1 cellular context compared by ENCODE assay signal in genomic region chr12:121128908-121129704, GRCh38.
TF ChIP-seq lines count a peak whose summit lies in the region.

No MANE protein-coding gene starts in this region.

TF ChIP-seq in K562, 482 proteins besides CTCF, POLR2A, EP300 and RAD21 (continued from another document and continues in another):
- TF ChIP-seq DEAF1 (CRISPR knock-in tag; IDR thresholded peaks at IDR 0.05) (no peak), CBX1 (IDR thresholded peaks at IDR 0.05; ENCODE audit: low read depth) (0 out of 2 replicates have a peak, but pooled peaks have one; percentile 14), ZNF407 (IDR thresholded peaks at IDR 0.05; ENCODE audit: low read depth) (no peak), RUNX1 (IDR thresholded peaks at IDR 0.05; ENCODE audit: low read depth) (no peak), RNF219 (CRISPR knock-in tag; IDR thresholded peaks at IDR 0.05) (no peak), TFAP4 (CRISPR knock-in tag; IDR thresholded peaks at IDR 0.05; ENCODE audit: borderline replicate concordance) (peak; percentile 46; the same call in 1 of the 2 replicates), NFYB (IDR thresholded peaks at IDR 0.05; ENCODE audit: extremely low read depth, insufficient read length) (peak; percentile 75), PTTG1 (tag; IDR thresholded peaks at IDR 0.05; ENCODE audit: low read depth) (no peak), NELFE (IDR thresholded peaks at IDR 0.05; ENCODE audit: insufficient read depth, insufficient read length) (no peak), IFI16 (CRISPR knock-in tag; IDR thresholded peaks at IDR 0.05) (no peak), DNMT1 (IDR thresholded peaks at IDR 0.05) (no peak), ZKSCAN8 (CRISPR knock-in tag; IDR thresholded peaks at IDR 0.05) (0 out of 2 replicates have a peak, but pooled peaks have one; percentile 70), PTRF (tag; IDR thresholded peaks at IDR 0.05) (no peak), ZNF217 (CRISPR knock-in tag; IDR thresholded peaks at IDR 0.05) (no peak), ZNF717 (CRISPR knock-in tag; IDR thresholded peaks at IDR 0.05) (no peak), BCL6 (CRISPR knock-in tag; IDR thresholded peaks at IDR 0.05) (no peak), KLF16 (IDR thresholded peaks at IDR 0.05) (no peak), IRF2 (CRISPR knock-in tag; IDR thresholded peaks at IDR 0.05) (no peak), XRCC3 (IDR thresholded peaks at IDR 0.05) (no peak), SREBF2 (CRISPR knock-in tag; IDR thresholded peaks at IDR 0.05) (no peak), ZNF274 (IDR thresholded peaks at IDR 0.05; ENCODE audit: borderline replicate concordance, low read depth, low read length) (no peak), CBFB (CRISPR knock-in tag; IDR thresholded peaks at IDR 0.05) (no peak), ADNP (tag; IDR thresholded peaks at IDR 0.05) (no peak), ZBED1 (IDR thresholded peaks at IDR 0.05) (no peak), HOXB6 (CRISPR knock-in tag; IDR thresholded peaks at IDR 0.05; ENCODE audit: borderline replicate concordance) (no peak), ZSCAN29 (IDR thresholded peaks at IDR 0.05) (no peak), SNRNP70 (optimal IDR thresholded peaks at IDR 0.05; ENCODE audit: low read depth, low read length) (no peak), YBX1 (IDR thresholded peaks at IDR 0.05) (no peak), GATAD2A (IDR thresholded peaks at IDR 0.05) (no peak), ERF (CRISPR knock-in tag; IDR thresholded peaks at IDR 0.05) (no peak), ATF1 (CRISPR knock-in tag; IDR thresholded peaks at IDR 0.05) (no peak), ATF1 (tag; IDR thresholded peaks at IDR 0.05) (peak; percentile 15; the same call in 1 of the 2 replicates), ZNF398 (CRISPR knock-in tag; IDR thresholded peaks at IDR 0.05) (no peak), ZFX (CRISPR knock-in tag; IDR thresholded peaks at IDR 0.05) (peak; percentile 20; the same call in 1 of the 2 replicates), ZNF174 (CRISPR knock-in tag; IDR thresholded peaks at IDR 0.05) (no peak), SAP30 (IDR thresholded peaks at IDR 0.05; ENCODE audit: borderline replicate concordance, insufficient read depth, low read depth, low read length, poor library complexity, severe bottlenecking) (no peak)
- TF ChIP-seq, protein P1, sequence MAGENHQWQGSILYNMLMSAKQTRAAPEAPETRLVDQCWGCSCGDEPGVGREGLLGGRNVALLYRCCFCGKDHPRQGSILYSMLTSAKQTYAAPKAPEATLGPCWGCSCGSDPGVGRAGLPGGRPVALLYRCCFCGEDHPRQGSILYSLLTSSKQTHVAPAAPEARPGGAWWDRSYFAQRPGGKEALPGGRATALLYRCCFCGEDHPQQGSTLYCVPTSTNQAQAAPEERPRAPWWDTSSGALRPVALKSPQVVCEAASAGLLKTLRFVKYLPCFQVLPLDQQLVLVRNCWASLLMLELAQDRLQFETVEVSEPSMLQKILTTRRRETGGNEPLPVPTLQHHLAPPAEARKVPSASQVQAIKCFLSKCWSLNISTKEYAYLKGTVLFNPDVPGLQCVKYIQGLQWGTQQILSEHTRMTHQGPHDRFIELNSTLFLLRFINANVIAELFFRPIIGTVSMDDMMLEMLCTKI (IDR thresholded peaks at IDR 0.05; ENCODE audit: partially characterized antibody): no peak
- TF ChIP-seq, protein P2, sequence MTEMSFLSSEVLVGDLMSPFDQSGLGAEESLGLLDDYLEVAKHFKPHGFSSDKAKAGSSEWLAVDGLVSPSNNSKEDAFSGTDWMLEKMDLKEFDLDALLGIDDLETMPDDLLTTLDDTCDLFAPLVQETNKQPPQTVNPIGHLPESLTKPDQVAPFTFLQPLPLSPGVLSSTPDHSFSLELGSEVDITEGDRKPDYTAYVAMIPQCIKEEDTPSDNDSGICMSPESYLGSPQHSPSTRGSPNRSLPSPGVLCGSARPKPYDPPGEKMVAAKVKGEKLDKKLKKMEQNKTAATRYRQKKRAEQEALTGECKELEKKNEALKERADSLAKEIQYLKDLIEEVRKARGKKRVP (CRISPR knock-in tag; IDR thresholded peaks at IDR 0.05): no peak
- TF ChIP-seq, protein P3, sequence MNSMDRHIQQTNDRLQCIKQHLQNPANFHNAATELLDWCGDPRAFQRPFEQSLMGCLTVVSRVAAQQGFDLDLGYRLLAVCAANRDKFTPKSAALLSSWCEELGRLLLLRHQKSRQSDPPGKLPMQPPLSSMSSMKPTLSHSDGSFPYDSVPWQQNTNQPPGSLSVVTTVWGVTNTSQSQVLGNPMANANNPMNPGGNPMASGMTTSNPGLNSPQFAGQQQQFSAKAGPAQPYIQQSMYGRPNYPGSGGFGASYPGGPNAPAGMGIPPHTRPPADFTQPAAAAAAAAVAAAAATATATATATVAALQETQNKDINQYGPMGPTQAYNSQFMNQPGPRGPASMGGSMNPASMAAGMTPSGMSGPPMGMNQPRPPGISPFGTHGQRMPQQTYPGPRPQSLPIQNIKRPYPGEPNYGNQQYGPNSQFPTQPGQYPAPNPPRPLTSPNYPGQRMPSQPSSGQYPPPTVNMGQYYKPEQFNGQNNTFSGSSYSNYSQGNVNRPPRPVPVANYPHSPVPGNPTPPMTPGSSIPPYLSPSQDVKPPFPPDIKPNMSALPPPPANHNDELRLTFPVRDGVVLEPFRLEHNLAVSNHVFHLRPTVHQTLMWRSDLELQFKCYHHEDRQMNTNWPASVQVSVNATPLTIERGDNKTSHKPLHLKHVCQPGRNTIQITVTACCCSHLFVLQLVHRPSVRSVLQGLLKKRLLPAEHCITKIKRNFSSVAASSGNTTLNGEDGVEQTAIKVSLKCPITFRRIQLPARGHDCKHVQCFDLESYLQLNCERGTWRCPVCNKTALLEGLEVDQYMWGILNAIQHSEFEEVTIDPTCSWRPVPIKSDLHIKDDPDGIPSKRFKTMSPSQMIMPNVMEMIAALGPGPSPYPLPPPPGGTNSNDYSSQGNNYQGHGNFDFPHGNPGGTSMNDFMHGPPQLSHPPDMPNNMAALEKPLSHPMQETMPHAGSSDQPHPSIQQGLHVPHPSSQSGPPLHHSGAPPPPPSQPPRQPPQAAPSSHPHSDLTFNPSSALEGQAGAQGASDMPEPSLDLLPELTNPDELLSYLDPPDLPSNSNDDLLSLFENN (IDR thresholded peaks at IDR 0.05; ENCODE audit: low read depth in 2 of 2, low read length in 2 of 2): no peak
- TF ChIP-seq, protein P4, sequence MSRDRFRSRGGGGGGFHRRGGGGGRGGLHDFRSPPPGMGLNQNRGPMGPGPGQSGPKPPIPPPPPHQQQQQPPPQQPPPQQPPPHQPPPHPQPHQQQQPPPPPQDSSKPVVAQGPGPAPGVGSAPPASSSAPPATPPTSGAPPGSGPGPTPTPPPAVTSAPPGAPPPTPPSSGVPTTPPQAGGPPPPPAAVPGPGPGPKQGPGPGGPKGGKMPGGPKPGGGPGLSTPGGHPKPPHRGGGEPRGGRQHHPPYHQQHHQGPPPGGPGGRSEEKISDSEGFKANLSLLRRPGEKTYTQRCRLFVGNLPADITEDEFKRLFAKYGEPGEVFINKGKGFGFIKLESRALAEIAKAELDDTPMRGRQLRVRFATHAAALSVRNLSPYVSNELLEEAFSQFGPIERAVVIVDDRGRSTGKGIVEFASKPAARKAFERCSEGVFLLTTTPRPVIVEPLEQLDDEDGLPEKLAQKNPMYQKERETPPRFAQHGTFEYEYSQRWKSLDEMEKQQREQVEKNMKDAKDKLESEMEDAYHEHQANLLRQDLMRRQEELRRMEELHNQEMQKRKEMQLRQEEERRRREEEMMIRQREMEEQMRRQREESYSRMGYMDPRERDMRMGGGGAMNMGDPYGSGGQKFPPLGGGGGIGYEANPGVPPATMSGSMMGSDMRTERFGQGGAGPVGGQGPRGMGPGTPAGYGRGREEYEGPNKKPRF (IDR thresholded peaks at IDR 0.05; ENCODE audit: low read depth, low read length): no peak
